In the genomic region with DNA sequence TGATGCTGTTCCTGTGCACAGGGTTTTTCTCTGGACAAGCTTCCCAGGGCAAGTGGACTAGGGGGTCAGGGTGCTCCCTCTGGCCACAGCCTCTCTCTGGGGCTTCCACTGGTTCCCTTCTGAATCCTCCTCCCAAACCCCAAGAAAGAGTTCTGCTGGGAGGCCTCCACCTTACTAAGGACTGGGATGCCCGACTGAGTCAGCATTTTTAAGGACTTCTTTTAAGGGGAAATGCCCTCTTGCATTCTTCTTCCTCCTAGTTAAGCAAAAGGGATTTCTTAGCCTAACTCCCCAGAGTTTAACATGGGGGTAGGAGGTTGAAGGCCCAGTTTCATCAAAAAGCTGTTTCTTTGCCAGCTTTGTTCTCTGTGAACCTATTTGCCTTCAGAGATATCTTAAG, we compare ENCODE assay signal across 20 cellular contexts.
"Had no signal": no experiment of that assay in that cellular context is flagged by ENCODE, and none has a peak within 500 bp of the region (broad histone marks: within the 10 kb centered on the region; RNA-seq: fewer than 3 reads in every experiment).

No MANE protein-coding gene starts in this region.

- H3K4me2 ChIP-seq: PC-9, SK-N-SH had no signal

- ATAC-seq: activated T-helper 17 cell treated with anti-CD3 and anti-CD28 coated beads, Interleukin-2, amount 50 U/mL, for 72 hours had no signal

- H3K9me3 ChIP-seq: SK-N-SH had no signal

- H3K9ac ChIP-seq: SK-N-SH had no signal

- H3K4me3 ChIP-seq: PC-9 had no signal

- H3K9me2 ChIP-seq: SK-N-SH had no signal

- H3K27ac ChIP-seq: PC-9 had no signal

- H2AFZ ChIP-seq: PC-9 had no signal

- DNase-seq: activated CD4-positive, alpha-beta memory T cell treated with anti-CD3 and anti-CD28 coated beads for 36 hours; activated CD4-positive, alpha-beta T cell treated with anti-CD3 and anti-CD28 coated beads, Interleukin-2, amount 10 ng/mL, durations not matched to agents 7 days and 5 days; activated CD4-positive, CD25-positive, alpha-beta regulatory T cell; activated CD8-positive, alpha-beta memory T cell treated with anti-CD3 and anti-CD28 coated beads for 24 hours; activated gamma-delta T cell; activated naive CD4-positive, alpha-beta T cell treated with anti-CD3 and anti-CD28 coated beads for 36 hours; activated T-cell treated with anti-CD3 and anti-CD28 coated beads, Interleukin-2, amount 50 U/mL, for 48 hours; cerebellar nuclear complex; KBM-7; NCI-H1092 treated with DMSO at 0.1 percent for 48 hours; NCI-H1417 treated with DMSO at 0.1 percent for 48 hours; NCI-H1694; NCI-H2029; NCI-H345; NCI-H510A treated with DMSO at 0.1 percent for 48 hours; NCI-H69; PC-9; SK-N-SH; T-helper 1 cell had no signal
